Comparison of ENCODE assay signal across 24 cellular contexts in genomic region chr3:46851364-46852328, GRCh38. TPM values are rescaled to one million over a fixed set of nuclear protein-coding genes. Genes with fewer than 3 reads are reported as not detected.
A peak's percentile ranks its signal among the peaks of the same experiment; 100 is the strongest.
DNase-seq lines count a peak whose midpoint lies in the region; ATAC-seq and TF ChIP-seq lines count a peak whose summit lies in the region.
"Had no signal": no experiment of that assay in that cellular context is flagged by ENCODE, and none has a peak within 500 bp of the region (broad histone marks: within the 10 kb centered on the region; RNA-seq: fewer than 3 reads in every experiment).

No MANE protein-coding gene starts in this region.

- H2AFZ ChIP-seq in H9 (ENCODE audit: low read length): no peak overlapping the region

- no peak overlapping the region for H2BK5ac ChIP-seq in H9 (ENCODE audit: insufficient read length, low read length)

- H3T11ph ChIP-seq in H9 (ENCODE audit: low read length): no peak overlapping the region

- no peaks in the 10 kb centered on the region for H3K79me2 ChIP-seq in H9 (ENCODE audit: insufficient read depth, low read length)

- H3K9ac ChIP-seq in H9 (ENCODE audit: extremely low read depth, insufficient read length, low read length): no peak overlapping the region

- H3K36me3 Mint-ChIP-seq in CD14-positive monocyte: no peaks in the 10 kb centered on the region
- H3K36me3 Mint-ChIP-seq in H9 (ENCODE audit: insufficient read depth in 1 of 3, low read depth in 3 of 3): no peaks in the 10 kb centered on the region
- H3K36me3 Mint-ChIP-seq: activated naive CD8-positive, alpha-beta T cell; CD8-positive, alpha-beta T cell had no signal

- H2BK120ac ChIP-seq in H9 (ENCODE audit: low read depth, low read length, poor library complexity, severe bottlenecking): no peak overlapping the region

- no peak overlapping the region for H3K4me2 ChIP-seq in H9 (ENCODE audit: insufficient read depth, insufficient read length, low read length)

- H3K14ac ChIP-seq in H9 (ENCODE audit: insufficient read depth, low read length): no peak overlapping the region; the same call in 1 of the 2 replicates

- H3K4me1 ChIP-seq in H9 (ENCODE audit: insufficient read depth, low read length) (no peaks in the 10 kb centered on the region), left ventricle myocardium inferior (peaks cover 29% of the 10 kb centered on the region)
- H3K4me1 ChIP-seq: foreskin keratinocyte had no signal

- no peak overlapping the region for H2BK12ac ChIP-seq in H9 (ENCODE audit: insufficient read length, low read depth, low read length)

- no peak overlapping the region for H3K4me3 Mint-ChIP-seq in CD14-positive monocyte
- H3K4me3 Mint-ChIP-seq in H9: no peak overlapping the region
- H3K4me3 Mint-ChIP-seq: activated naive CD8-positive, alpha-beta T cell; CD8-positive, alpha-beta T cell had no signal

- H3K18ac ChIP-seq in H9 (ENCODE audit: insufficient read length, low read depth, low read length): no peak overlapping the region

- H2BK15ac ChIP-seq in H9 (ENCODE audit: low read depth, low read length): no peak overlapping the region

- no peak for ATAC-seq in omental fat pad (ENCODE audit: low FRiP score)
- no peak for ATAC-seq in GM18870 (IDR thresholded peaks at IDR 0.05; ENCODE audit: unreplicated experiment)
- ATAC-seq in HG02981 (IDR thresholded peaks at IDR 0.05; ENCODE audit: unreplicated experiment): no peak
- ATAC-seq in HG03460 (IDR thresholded peaks at IDR 0.05; ENCODE audit: unreplicated experiment): no peak
- ATAC-seq: CD8-positive, alpha-beta T cell; foreskin keratinocyte; K562; SK-N-SH treated with all-trans-retinoic acid at 6 μM for 48 hours had no signal

- H2AK5ac ChIP-seq in H9 (ENCODE audit: insufficient read length, low read length): no peak overlapping the region

- H4K20me1 ChIP-seq in H9 (ENCODE audit: control insufficient read depth, insufficient read depth, insufficient read length): no peaks in the 10 kb centered on the region

- no peak overlapping the region for H4K8ac ChIP-seq in H9 (replicated peaks; ENCODE audit: insufficient read length, low read depth, low read length)

- intact Hi-C loops in CD14-positive monocyte (cut with micrococcal nuclease) (no loop called here), left ventricle myocardium inferior (cut with micrococcal nuclease) (no loop called here)

- H3K23ac ChIP-seq in H9 (ENCODE audit: insufficient read length, low read depth, low read length): no peak overlapping the region

- no peak overlapping the region for H3K27ac Mint-ChIP-seq in CD14-positive monocyte
- no peak overlapping the region; a peak in 1 of 7 replicates for H3K27ac Mint-ChIP-seq in H9
- H3K27ac Mint-ChIP-seq: activated naive CD8-positive, alpha-beta T cell; CD8-positive, alpha-beta T cell had no signal

- H3K27me3 ChIP-seq in H9 (ENCODE audit: insufficient read depth, low read length): no peaks in the 10 kb centered on the region
- H3K27me3 ChIP-seq in left ventricle myocardium inferior (ENCODE audit: low read depth): no peaks in the 10 kb centered on the region
- H3K27me3 ChIP-seq: dorsolateral prefrontal cortex, foreskin keratinocyte, tibial artery had no signal

- DNase-seq in CD14-positive monocyte (ENCODE audit: low spot score): peak; percentile 42
- DNase-seq in H9: peak; percentile 18
- DNase-seq in left ventricle myocardium inferior: no peak
- peak; percentile 16 for DNase-seq in omental fat pad (ENCODE audit: low spot score)
- DNase-seq in NCI-H446 (lab: John Stamatoyannopoulos, UW): no peak
- DNase-seq: activated CD4-positive, alpha-beta T cell treated with anti-CD3 and anti-CD28 coated beads for 1 hour; DMS79 treated with DMSO at 0.1 percent for 48 hours; foreskin keratinocyte; kidney glomerular epithelial cell; MV-4-11; NCI-H2029 treated with DMSO at 0.1 percent for 48 hours; NCI-H446 treated with DMSO at 0.1 percent for 48 hours; NK-92 treated with Interleukin-12 subunit alpha and Interleukin-12 subunit beta, amount 100 ng/mL, for 24 hours; T1000 had no signal

- H3K27ac ChIP-seq in H9 (ENCODE audit: insufficient read length, low read depth, low read length) (no peak overlapping the region), left ventricle myocardium inferior (replicated peaks) (peak overlapping the region; percentile 95)
- H3K27ac ChIP-seq: dorsolateral prefrontal cortex, foreskin keratinocyte, tibial artery had no signal

- H3K4me3 ChIP-seq in left ventricle myocardium inferior: no peak overlapping the region
- H3K4me3 ChIP-seq: dorsolateral prefrontal cortex, K562, tibial artery had no signal

- H3K9me3 ChIP-seq in H9 (ENCODE audit: control insufficient read depth, low read depth, low read length): no peaks in the 10 kb centered on the region
- no peaks in the 10 kb centered on the region for H3K9me3 ChIP-seq in left ventricle myocardium inferior (replicated peaks)
- H3K9me3 ChIP-seq: tibial artery had no signal

- H3K9me3 Mint-ChIP-seq in CD14-positive monocyte (no peaks in the 10 kb centered on the region), H9 (no peaks in the 10 kb centered on the region)
- H3K9me3 Mint-ChIP-seq: CD8-positive, alpha-beta T cell had no signal

- no peaks in the 10 kb centered on the region for H3K23me2 ChIP-seq in H9 (ENCODE audit: insufficient read length, low read depth, low read length, poor library complexity, severe bottlenecking)

- no peak overlapping the region for H3K56ac ChIP-seq in H9 (ENCODE audit: insufficient read length, low read depth, low read length)

- H3K4me1 Mint-ChIP-seq in CD14-positive monocyte (peaks cover under 1% of the 10 kb centered on the region), H9 (peaks cover 11 to 15% of the 10 kb centered on the region in 2 experiments)

- H4K5ac ChIP-seq in H9 (ENCODE audit: insufficient read length, low read depth, low read length): no peak overlapping the region

- H3K4ac ChIP-seq in H9 (ENCODE audit: low read depth, low read length): no peak overlapping the region

- H2BK20ac ChIP-seq in H9 (ENCODE audit: low read depth, low read length, poor library complexity, severe bottlenecking): no peak overlapping the region

- H3K79me1 ChIP-seq in H9 (ENCODE audit: insufficient read depth, low read depth, low read length, poor library complexity, severe bottlenecking): no peaks in the 10 kb centered on the region

- no CpG with 5 or more reads among the region's 13 CpGs for WGBS in H9 (ENCODE audit: extremely low coverage, insufficient read length, low lambda C conversion rate)

- H3K27me3 Mint-ChIP-seq in CD14-positive monocyte (ENCODE audit: low read depth in 3 of 3) (peaks cover 1 to 15% (median 8%) of the 10 kb centered on the region in 3 donors), H9 (ENCODE audit: low read depth) (peaks cover 13% of the 10 kb centered on the region)
- H3K27me3 Mint-ChIP-seq: activated naive CD8-positive, alpha-beta T cell had no signal

- peaks cover 4% of the 10 kb centered on the region for H3K36me3 ChIP-seq in left ventricle myocardium inferior
- H3K36me3 ChIP-seq: tibial artery had no signal

- no peak overlapping the region for H4K91ac ChIP-seq in H9 (ENCODE audit: insufficient read length, low read depth, low read length)

- TF ChIP-seq CTCF in CD14-positive monocyte (IDR thresholded peaks at IDR 0.05) (no peak), H9 (conservative IDR thresholded peaks at IDR 0.05) (no peak), left ventricle myocardium inferior (IDR thresholded peaks at IDR 0.05; ENCODE audit: borderline replicate concordance) (no peak), omental fat pad (IDR thresholded peaks at IDR 0.05) (no peak)

RNA-seq across cellular contexts. Expression of gene MYL3, which starts 11.6 kb away (rescaled TPM):
- polyA plus RNA-seq in CD14-positive monocyte: not detected
- total RNA-seq in H9 (2021): 0.24 TPM in 2 replicates
- total RNA-seq in left ventricle myocardium inferior: 7,440 TPM
- 10 to 100 TPM in 1 of 4 donors, 1 to 10 TPM in 3; 3.9 to 11.7 (median 5.0) TPM for total RNA-seq in omental fat pad
- total RNA-seq: CD8-positive, alpha-beta T cell; foreskin keratinocyte; mononuclear cell had no signal
- polyA plus RNA-seq: foreskin keratinocyte had no signal

RNA-seq across cellular contexts. Expression of gene PTH1R, which starts 25.9 kb away (rescaled TPM):
- polyA plus RNA-seq in CD14-positive monocyte: not detected
- 0.99 and 1.0 TPM in 2 replicates for total RNA-seq in H9 (2021)
- total RNA-seq in left ventricle myocardium inferior: 6.4 TPM
- total RNA-seq in omental fat pad: 10 to 100 TPM; 16.1 to 32.3 (median 17.9) TPM
- total RNA-seq: CD8-positive, alpha-beta T cell; foreskin keratinocyte; K562; mononuclear cell had no signal
- polyA plus RNA-seq: foreskin keratinocyte, K562 had no signal

Comparison
In these comparisons a context has a peak if more than half of its experiments do, and no peak if none do; other contexts are left out.
1. DNase-seq: peak in CD14-positive monocyte (single experiment), H9 (single experiment) and omental fat pad (single experiment); none in left ventricle myocardium inferior (single experiment) and NCI-H446 (0 of 2).
2. RNA of gene MYL3, which starts 11.6 kb away (total RNA-seq): 7,440 TPM in left ventricle myocardium inferior (single experiment); 3.9 to 11.7 TPM in omental fat pad and 0.24 TPM in H9; every median in the first group is over 100 times any median in the second.